In the genomic region with DNA sequence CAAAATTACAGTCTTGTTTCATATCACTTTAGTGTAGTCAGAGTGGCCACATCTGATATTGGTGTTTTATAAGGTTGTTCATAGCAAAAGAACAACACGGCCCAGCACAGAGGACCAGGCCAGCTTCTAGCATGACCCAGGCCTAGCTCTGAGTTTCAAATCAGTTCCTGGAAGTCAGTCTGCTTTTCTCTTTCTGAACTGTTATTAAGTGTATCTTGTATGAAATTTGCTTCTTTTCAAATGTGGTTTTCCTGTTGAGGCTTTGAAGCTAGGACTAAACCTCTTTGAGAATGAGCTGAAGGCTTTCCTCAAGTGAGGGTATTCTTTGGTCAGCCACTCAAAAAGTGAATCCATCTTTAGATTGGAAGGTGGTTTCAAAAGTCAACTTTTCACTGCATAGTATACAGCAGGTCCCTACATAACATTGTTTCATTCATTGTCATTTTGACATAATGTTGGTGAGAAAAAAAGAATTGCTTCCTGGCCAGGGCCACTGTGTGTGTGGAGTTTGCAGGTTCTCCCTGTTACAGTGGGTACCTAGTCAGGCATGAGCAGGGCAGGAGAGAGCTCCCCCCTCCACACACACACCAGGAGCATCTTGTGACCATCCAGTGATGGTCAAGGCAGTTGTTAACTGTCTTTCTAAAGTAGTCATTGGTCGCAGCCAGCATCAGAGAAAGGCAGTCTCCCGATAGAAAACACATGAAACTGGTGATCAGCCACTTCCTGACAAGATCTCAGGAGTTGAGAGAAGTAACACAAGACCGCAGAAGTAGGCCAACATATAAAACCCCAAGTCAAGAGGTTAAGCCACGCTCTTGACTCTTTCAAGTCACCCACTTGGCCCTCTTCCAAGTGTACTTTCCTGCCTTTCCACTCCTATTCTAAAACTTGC, we compare ENCODE assay signal across 10 cellular contexts. TPM values are rescaled to one million over a fixed set of nuclear protein-coding genes. Genes with fewer than 3 reads are reported as not detected.
DNase-seq lines count a peak whose midpoint lies in the region; ATAC-seq and TF ChIP-seq lines count a peak whose summit lies in the region.
"Had no signal": no experiment of that assay in that cellular context is flagged by ENCODE, and none has a peak within 500 bp of the region (broad histone marks: within the 10 kb centered on the region; RNA-seq: fewer than 3 reads in every experiment).

No MANE protein-coding gene starts in this region.

- intact Hi-C loops in spleen (cut with DNase I; ENCODE audit: low total_unique reads) (no loop called here), stomach (cut with DNase I; ENCODE audit: low total_unique reads) (no loop called here)

- TF ChIP-seq POLR2A in spleen (IDR thresholded peaks at IDR 0.05) = no peak
- TF ChIP-seq POLR2A in stomach (IDR thresholded peaks at IDR 0.05) = no peak

- H3K27ac ChIP-seq in spleen (peak overlapping the region in 7 of 8 donors; percentile 10 to 72 (median 32)), stomach (no peak overlapping the region)
- H3K27ac ChIP-seq: ovary had no signal

- ATAC-seq in GM19395 (IDR thresholded peaks at IDR 0.05; ENCODE audit: unreplicated experiment) = peak; percentile 83
- ATAC-seq in activated CD8-positive, alpha-beta T cell treated with anti-CD3 and anti-CD28 coated beads, Interleukin-2, amount 10 ng/mL, durations not matched to agents 7 days and 5 days = peak; percentile 83
- ATAC-seq in GM18873 (IDR thresholded peaks at IDR 0.05; ENCODE audit: low FRiP score, unreplicated experiment) = no peak
- no peak for ATAC-seq in GM21381 (IDR thresholded peaks at IDR 0.05; ENCODE audit: unreplicated experiment)

- H3K27ac Mint-ChIP-seq in activated CD8-positive, alpha-beta T cell treated with anti-CD3 and anti-CD28 coated beads, Interleukin-2, amount 10 ng/mL, durations not matched to agents 7 days and 5 days = peak overlapping the region; percentile 93

- H3K9me3 Mint-ChIP-seq in activated CD8-positive, alpha-beta T cell treated with anti-CD3 and anti-CD28 coated beads, Interleukin-2, amount 10 ng/mL, durations not matched to agents 7 days and 5 days (ENCODE audit: insufficient read depth) = no peaks in the 10 kb centered on the region

- WGBS in spleen, 5 donors = 24 to 38% (median 32%) methylated on average over 5 of the region's 5 CpGs
- 54 to 65% (median 61%) methylated on average over 5 of the region's 5 CpGs for WGBS in stomach, 5 donors

- H3K36me3 Mint-ChIP-seq in activated CD8-positive, alpha-beta T cell treated with anti-CD3 and anti-CD28 coated beads, Interleukin-2, amount 10 ng/mL, durations not matched to agents 7 days and 5 days (ENCODE audit: low read depth) = peaks cover 59% of the 10 kb centered on the region

- POLR2A ChIA-PET in activated CD8-positive, alpha-beta T cell treated with anti-CD3 and anti-CD28 coated beads, Interleukin-2, amount 10 ng/mL, durations not matched to agents 7 days and 5 days (lab: Charles Lee) = interaction anchor here (0.9 to 1.3 kb wide), 5 partner anchors 8 to 335 kb away, joined by 3 to 5 read pairs (median 3); a partner anchor contains a TSS

- H3K4me1 ChIP-seq in spleen (peaks cover 6 to 57% (median 17%) of the 10 kb centered on the region in 6 donors), stomach (peaks cover 0 to 12% (median 0%) of the 10 kb centered on the region in 4 donors)

- peak overlapping the region in 1 of 8 donors; percentile 32 for H3K4me3 ChIP-seq in spleen
- no peak overlapping the region for H3K4me3 ChIP-seq in stomach
- H3K4me3 ChIP-seq: ovary had no signal

- peaks cover 72% of the 10 kb centered on the region for H3K4me1 Mint-ChIP-seq in activated CD8-positive, alpha-beta T cell treated with anti-CD3 and anti-CD28 coated beads, Interleukin-2, amount 10 ng/mL, durations not matched to agents 7 days and 5 days (ENCODE audit: low read depth)

- no peak for TF ChIP-seq CTCF in spleen (IDR thresholded peaks at IDR 0.05 in 8 of 11, conservative IDR thresholded peaks at IDR 0.05 in 3 of 11)
- no peak for TF ChIP-seq CTCF in stomach (IDR thresholded peaks at IDR 0.05)

- H3K36me3 ChIP-seq in spleen = no peaks in the 10 kb centered on the region
- peaks cover 0 to 7% (median 3%) of the 10 kb centered on the region in 4 donors for H3K36me3 ChIP-seq in stomach
- H3K36me3 ChIP-seq: ovary had no signal

- peak; percentile 35 for DNase-seq in HT-29 (ENCODE audit: low spot score)
- peak; percentile 72 for DNase-seq in activated CD8-positive, alpha-beta T cell treated with anti-CD3 and anti-CD28 coated beads, Interleukin-2, amount 10 ng/mL, durations not matched to agents 7 days and 5 days
- DNase-seq in spleen = no peak
- no peak for DNase-seq in stomach
- no peak for DNase-seq in iPS-NIHi11 (ENCODE audit: low spot score)
- DNase-seq: foreskin melanocyte, ovary had no signal

- H3K27me3 ChIP-seq in spleen (replicated peaks in 1 of 7) (no peaks in the 10 kb centered on the region), stomach (no peaks in the 10 kb centered on the region)
- H3K27me3 ChIP-seq: ovary had no signal

- no peaks in the 10 kb centered on the region for H3K27me3 Mint-ChIP-seq in activated CD8-positive, alpha-beta T cell treated with anti-CD3 and anti-CD28 coated beads, Interleukin-2, amount 10 ng/mL, durations not matched to agents 7 days and 5 days (ENCODE audit: low read depth)

- H3K9me3 ChIP-seq in spleen = no peaks in the 10 kb centered on the region
- H3K9me3 ChIP-seq in stomach = no peaks in the 10 kb centered on the region
- H3K9me3 ChIP-seq: ovary had no signal

- peak overlapping the region; percentile 66 for H3K4me3 Mint-ChIP-seq in activated CD8-positive, alpha-beta T cell treated with anti-CD3 and anti-CD28 coated beads, Interleukin-2, amount 10 ng/mL, durations not matched to agents 7 days and 5 days

- CTCF ChIA-PET in activated CD8-positive, alpha-beta T cell treated with anti-CD3 and anti-CD28 coated beads, Interleukin-2, amount 10 ng/mL, durations not matched to agents 7 days and 5 days (lab: Charles Lee) = interaction anchor here (1.3 to 4.9 kb wide), 5 partner anchors 8 to 260 kb away, joined by 4 to 30 read pairs (median 10); no protein-coding TSS in a partner anchor

- no peak for TF ChIP-seq EP300 in stomach (IDR thresholded peaks at IDR 0.05)

RNA-seq across cellular contexts. Expression of a gene that starts 6.7 kb away (rescaled TPM):
- 48.1 and 49.2 TPM in 2 replicates for total RNA-seq in HT-29 (2014; rRNA removed; shearing (Covaris generic))
- total RNA-seq in activated CD8-positive, alpha-beta T cell treated with anti-CD3 and anti-CD28 coated beads, Interleukin-2, amount 10 ng/mL, durations not matched to agents 7 days and 5 days = 100 to 1,000 TPM; 118 to 120 TPM
- total RNA-seq in spleen (10 to 100 TPM; 27.0 to 44.0 (median 34.7) TPM), stomach (100 to 1,000 TPM in 1 of 5 donors, 10 to 100 TPM in 4; 25.6 to 122 (median 45.5) TPM)
- polyA plus RNA-seq in spleen (10 to 100 TPM; 20.9 to 38.0 (median 29.2) TPM), stomach (10 to 100 TPM; 23.3 to 36.8 (median 35.3) TPM)

Comparison
In these comparisons a context has a peak if more than half of its experiments do, and no peak if none do; other contexts are left out.
1. ATAC-seq: peak in GM19395 (single experiment) and activated CD8-positive, alpha-beta T cell treated with anti-CD3 and anti-CD28 coated beads, Interleukin-2, amount 10 ng/mL, durations not matched to agents 7 days and 5 days (single experiment); none in GM18873 (single experiment) and GM21381 (single experiment).
2. DNase-seq: peak in HT-29 (single experiment) and activated CD8-positive, alpha-beta T cell treated with anti-CD3 and anti-CD28 coated beads, Interleukin-2, amount 10 ng/mL, durations not matched to agents 7 days and 5 days (single experiment); none in spleen (single experiment), stomach (single experiment) and iPS-NIHi11 (single experiment).
3. H3K27ac ChIP-seq: peak in spleen (7 of 8); none in stomach (0 of 5).